In the genomic region with DNA sequence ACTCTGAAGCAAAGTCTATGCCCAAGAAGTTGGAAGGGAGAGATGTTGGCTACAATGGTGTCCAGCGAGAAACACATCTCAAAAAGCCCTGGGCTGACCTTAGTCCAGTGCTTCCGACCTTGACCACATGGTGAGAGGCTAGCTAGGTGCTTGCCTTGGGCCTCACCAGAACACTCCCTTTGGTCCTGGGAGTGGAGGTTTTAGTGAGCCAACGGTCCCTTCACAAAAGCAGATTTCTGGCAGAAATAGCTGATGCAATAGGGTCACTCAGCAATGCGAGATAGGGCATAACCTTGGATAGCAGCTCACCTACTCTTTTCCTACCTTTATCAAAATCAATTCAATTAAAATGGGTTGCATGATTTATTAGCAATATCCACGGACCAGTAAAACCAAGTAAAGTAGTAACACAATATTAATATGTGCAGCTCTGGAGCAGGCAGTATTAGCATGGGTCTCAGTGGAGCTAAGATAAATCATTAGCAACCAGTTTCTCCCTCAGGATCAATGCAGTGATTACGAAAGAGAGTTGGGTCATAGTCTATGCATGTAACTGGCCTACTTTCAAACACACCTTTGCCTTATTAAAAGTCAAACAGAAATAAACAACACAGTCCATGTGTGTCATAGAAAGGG, we compare ENCODE assay signal across 31 cellular contexts. TPM values are rescaled to one million over a fixed set of nuclear protein-coding genes. Genes with fewer than 3 reads are reported as not detected.
A peak's percentile ranks its signal among the peaks of the same experiment; 100 is the strongest.
DNase-seq lines count a peak whose midpoint lies in the region; TF ChIP-seq lines count a peak whose summit lies in the region.
"Had no signal": no experiment of that assay in that cellular context is flagged by ENCODE, and none has a peak within 500 bp of the region (broad histone marks: within the 10 kb centered on the region; RNA-seq: fewer than 3 reads in every experiment).

No MANE protein-coding gene starts in this region.

- DNase-seq in HuH-7 (ENCODE audit: low spot score), result peak; percentile 82
- peak; percentile 68 for DNase-seq in renal cortical epithelial cell (ENCODE audit: low read depth)
- no peak for DNase-seq in lower leg skin (ENCODE audit: low spot score in 2 of 2)
- no peak for DNase-seq in cardiac septum (ENCODE audit: low spot score)
- no peak for DNase-seq in NCI-H2171 treated with DMSO at 0.1 percent for 48 hours (lab: John Stamatoyannopoulos, UW)
- DNase-seq in COLO829 (ENCODE audit: low spot score), result no peak
- DNase-seq: activated CD4-positive, alpha-beta T cell treated with anti-CD3 and anti-CD28 coated beads, Interleukin-2, amount 10 ng/mL, durations not matched to agents 24 days and 14 days; activated naive CD4-positive, alpha-beta T cell treated with Interleukin-2 at 50 U/mL for 16 hours; activated T-cell treated with anti-CD3 and anti-CD28 coated beads, Interleukin-2, amount 50 U/mL, for 24 hours; brain microvascular endothelial cell; endodermal cell; GM23248; left ventricle myocardium superior; mucosa of descending colon; NCI-H1694; NCI-H526; nephron progenitor cell; SIG-M5; stimulated activated CD4-positive, alpha-beta T cell treated with anti-CD3 and anti-CD28 coated beads, Interleukin-4, amount 100 ng/mL, for 4 hours; stimulated activated naive B cell treated with anti-CD40 and anti-IgM and Interleukin-4, amounts not matched to agents 10 μg/mL and 1 μg/mL and 100 μg/mL, for 72 hours; T1000; upper lobe of right lung; WERI-Rb-1 had no signal

- TF ChIP-seq POLR2A in lower leg skin (IDR thresholded peaks at IDR 0.05), result no peak

- intact Hi-C loops in lower leg skin (cut with DNase I; ENCODE audit: low total_unique reads), result no loop called here
- intact Hi-C loops in cardiac septum (cut with DNase I), result no loop called here

- H3K27me3 ChIP-seq in layer of hippocampus (ENCODE audit: control insufficient read depth, insufficient read depth, low read length), result peaks cover 6% of the 10 kb centered on the region
- H3K27me3 ChIP-seq: BLaER1 treated with 17β-estradiol and CSF1 and Interleukin-3, amounts not matched to agents 10 nM and 100 nM had no signal

- H3K4me3 ChIP-seq in lower leg skin (ENCODE audit: low read depth, poor library complexity, severe bottlenecking), result no peak overlapping the region
- H3K4me3 ChIP-seq: BLaER1 treated with 17β-estradiol and CSF1 and Interleukin-3, amounts not matched to agents 10 nM and 100 nM; coronary artery; GM12878; GM23248; mucosa of descending colon; upper lobe of right lung had no signal

- 86 to 89% methylated on average over 6 of the region's 6 CpGs for WGBS in lower leg skin, 2 donors

- peak overlapping the region; percentile 19 for H3K27ac ChIP-seq in cingulate gyrus (ENCODE audit: low read depth, low read length)
- peak overlapping the region; percentile 1 for H3K27ac ChIP-seq in layer of hippocampus (ENCODE audit: low read depth, low read length)
- H3K27ac ChIP-seq: BLaER1 treated with 17β-estradiol and CSF1 and Interleukin-3, amounts not matched to agents 10 nM and 100 nM; brain microvascular endothelial cell; coronary artery; GM23248; HL-60; upper lobe of right lung; WERI-Rb-1 had no signal

- no peak for TF ChIP-seq CTCF in lower leg skin (IDR thresholded peaks at IDR 0.05)

RNA-seq across cellular contexts. Expression of gene SLC30A10, which starts 1.9 kb away (rescaled TPM):
- total RNA-seq in renal cortical epithelial cell (0.05 TPM in 1 of 2 replicates, not detected in the other), lower leg skin (under 1 TPM; 0.15 to 0.59 (median 0.44) TPM), cardiac septum (not detected)
- total RNA-seq: activated CD4-positive, alpha-beta T cell treated with anti-CD3 and anti-CD28 coated beads, Interleukin-2, amount 10 ng/mL, durations not matched to agents 24 days and 14 days; Daoy; fibroblast of lung; GM12878; GM23248; upper lobe of right lung had no signal

Comparison
In these comparisons a context has a peak if more than half of its experiments do, and no peak if none do; other contexts are left out.
1. DNase-seq: peak in HuH-7 (single experiment) and renal cortical epithelial cell (single experiment); none in lower leg skin (0 of 2), cardiac septum (single experiment), NCI-H2171 treated with DMSO at 0.1 percent for 48 hours (single experiment) and COLO829 (single experiment).